Comparison of ENCODE assay signal across 12 cellular contexts in genomic region chr11:133950874-133951483, GRCh38. TPM values are rescaled to one million over a fixed set of nuclear protein-coding genes. Genes with fewer than 3 reads are reported as not detected.
DNase-seq lines count a peak whose midpoint lies in the region; ATAC-seq, FAIRE-seq and TF ChIP-seq lines count a peak whose summit lies in the region.
"Had no signal": no experiment of that assay in that cellular context is flagged by ENCODE, and none has a peak within 500 bp of the region (broad histone marks: within the 10 kb centered on the region; RNA-seq: fewer than 3 reads in every experiment).

No MANE protein-coding gene starts in this region.

- H2AFZ ChIP-seq in mesenchymal stem cell (ENCODE audit: low read depth, low read length) = no peak overlapping the region

- H3K4me2 ChIP-seq in mesenchymal stem cell (ENCODE audit: low read length, poor library complexity, severe bottlenecking) = no peak overlapping the region

- H3K4me1 ChIP-seq in mesenchymal stem cell (ENCODE audit: control insufficient read depth, insufficient read depth, low read depth, low read length) (peaks cover 8% of the 10 kb centered on the region), suprapubic skin (peaks cover 57% of the 10 kb centered on the region)

- no peak for TF ChIP-seq EP300 in suprapubic skin (IDR thresholded peaks at IDR 0.05)

- TF ChIP-seq CTCF in coronary artery (IDR thresholded peaks at IDR 0.05) (no peak), suprapubic skin (IDR thresholded peaks at IDR 0.05) (no peak)

- H4K8ac ChIP-seq in mesenchymal stem cell (ENCODE audit: low read length) = no peak overlapping the region

- H2BK15ac ChIP-seq in mesenchymal stem cell (ENCODE audit: low read depth, poor library complexity, severe bottlenecking) = no peak overlapping the region

- H4K91ac ChIP-seq in mesenchymal stem cell (ENCODE audit: low read length) = no peak overlapping the region

- H3K4me3 ChIP-seq in coronary artery (peak overlapping the region; percentile 66), mesenchymal stem cell (ENCODE audit: insufficient read depth in 1 of 2, low read depth in 1 of 2, low read length in 2 of 2) (peak overlapping the region in 1 of 2 experiments; percentile 65), suprapubic skin (peak overlapping the region; percentile 22)

- H3K36me3 ChIP-seq in mesenchymal stem cell (ENCODE audit: control insufficient read depth in 1 of 2, insufficient read depth in 2 of 2, low read depth in 1 of 2, low read length in 2 of 2) = no peaks in the 10 kb centered on the region
- H3K36me3 ChIP-seq in suprapubic skin = no peaks in the 10 kb centered on the region

- no peak overlapping the region for H3K14ac ChIP-seq in mesenchymal stem cell (ENCODE audit: low read length in 2 of 2)

- TF ChIP-seq POLR2A in suprapubic skin (IDR thresholded peaks at IDR 0.05) (no peak), H54 (IDR thresholded peaks at IDR 0.05; ENCODE audit: low read depth, low read length) (no peak)

- no peak overlapping the region for H3K23ac ChIP-seq in mesenchymal stem cell (ENCODE audit: low read length in 2 of 2)

- no peak overlapping the region for H2BK5ac ChIP-seq in mesenchymal stem cell (ENCODE audit: low read depth, low read length, poor library complexity, severe bottlenecking)

- no peak overlapping the region for H2AK5ac ChIP-seq in mesenchymal stem cell (ENCODE audit: low read length, severe bottlenecking)

- no peak overlapping the region for H2BK120ac ChIP-seq in mesenchymal stem cell (ENCODE audit: low read depth, low read length)

- no peak overlapping the region for H3K4ac ChIP-seq in mesenchymal stem cell (ENCODE audit: low read depth in 1 of 2, low read length in 2 of 2)

- no peak overlapping the region for H2BK12ac ChIP-seq in mesenchymal stem cell (ENCODE audit: low read length in 2 of 2)

- peaks cover 84 to 92% of the 10 kb centered on the region in 2 experiments for H3K27me3 ChIP-seq in mesenchymal stem cell (ENCODE audit: control insufficient read depth in 1 of 2, insufficient read depth in 1 of 2, low read length in 2 of 2)
- H3K27me3 ChIP-seq in suprapubic skin = peaks cover 60% of the 10 kb centered on the region

- no peaks in the 10 kb centered on the region for H3K79me1 ChIP-seq in mesenchymal stem cell (replicated peaks; ENCODE audit: low read length, poor library complexity, severe bottlenecking)

- ATAC-seq in GM18520 (IDR thresholded peaks at IDR 0.05; ENCODE audit: unreplicated experiment) = no peak
- ATAC-seq in GM21367 (IDR thresholded peaks at IDR 0.05; ENCODE audit: unreplicated experiment) = no peak
- ATAC-seq: natural killer cell treated with Interleukin-12 subunit alpha and Interleukin-12 subunit beta and Interleukin-15 and Interleukin-18, amount 100 ng/mL, for 72 hours had no signal

- no peak overlapping the region for H3K18ac ChIP-seq in mesenchymal stem cell (ENCODE audit: low read depth in 1 of 2, low read length in 2 of 2)

- peak overlapping the region; percentile 68 for H3K9ac ChIP-seq in mesenchymal stem cell (ENCODE audit: low read length)

- 29% methylated on average over 24 of the region's 24 CpGs for WGBS in mesenchymal stem cell
- WGBS in suprapubic skin = 48% methylated on average over 5 of the region's 24 CpGs

- no peak for FAIRE-seq in H54 (lab: Jason Lieb, UNC)
- FAIRE-seq: colon had no signal

- DNase-seq in NCI-H1694 treated with DMSO at 0.1 percent for 48 hours (lab: John Stamatoyannopoulos, UW) (peak; percentile 14), coronary artery (ENCODE audit: low spot score) (peak; percentile 86), mesenchymal stem cell (no peak), suprapubic skin (ENCODE audit: low spot score in 2 of 2) (no peak), iPS-NIHi7 (ENCODE audit: extremely low spot score) (no peak), H54 (ENCODE audit: insufficient read length, low spot score) (no peak)
- DNase-seq: HCEC 1CT, MV-4-11 had no signal

- no peaks in the 10 kb centered on the region for H3K9me3 ChIP-seq in mesenchymal stem cell (ENCODE audit: control insufficient read depth, low read length)
- H3K9me3 ChIP-seq in suprapubic skin = no peaks in the 10 kb centered on the region

- peak overlapping the region; percentile 73 to 98 for H3K27ac ChIP-seq in coronary artery
- H3K27ac ChIP-seq in mesenchymal stem cell (ENCODE audit: low read length, poor library complexity, severe bottlenecking) = no peak overlapping the region
- H3K27ac ChIP-seq in suprapubic skin = no peak overlapping the region

RNA-seq across cellular contexts. Expression of gene IGSF9B, which starts 5.8 kb away (rescaled TPM):
- not detected for polyA plus RNA-seq in mesenchymal stem cell (2013, experiment 1 of 2)
- polyA plus RNA-seq in mesenchymal stem cell (2013, experiment 2 of 2) = not detected
- total RNA-seq in suprapubic skin = 10 to 100 TPM in 1 of 4 donors, 1 to 10 TPM in 3; 6.6 to 15.0 (median 9.5) TPM

Comparison
In these comparisons a context has a peak if more than half of its experiments do, and no peak if none do; other contexts are left out.
1. DNase-seq: peak in NCI-H1694 treated with DMSO at 0.1 percent for 48 hours (single experiment) and coronary artery (single experiment); none in mesenchymal stem cell (single experiment), suprapubic skin (0 of 2), iPS-NIHi7 (single experiment) and H54 (single experiment).
2. H3K27ac ChIP-seq: peak in coronary artery (2 of 2); none in mesenchymal stem cell (single experiment) and suprapubic skin (single experiment).